ENCODE assay signal across 1 cellular context in the genomic region with DNA sequence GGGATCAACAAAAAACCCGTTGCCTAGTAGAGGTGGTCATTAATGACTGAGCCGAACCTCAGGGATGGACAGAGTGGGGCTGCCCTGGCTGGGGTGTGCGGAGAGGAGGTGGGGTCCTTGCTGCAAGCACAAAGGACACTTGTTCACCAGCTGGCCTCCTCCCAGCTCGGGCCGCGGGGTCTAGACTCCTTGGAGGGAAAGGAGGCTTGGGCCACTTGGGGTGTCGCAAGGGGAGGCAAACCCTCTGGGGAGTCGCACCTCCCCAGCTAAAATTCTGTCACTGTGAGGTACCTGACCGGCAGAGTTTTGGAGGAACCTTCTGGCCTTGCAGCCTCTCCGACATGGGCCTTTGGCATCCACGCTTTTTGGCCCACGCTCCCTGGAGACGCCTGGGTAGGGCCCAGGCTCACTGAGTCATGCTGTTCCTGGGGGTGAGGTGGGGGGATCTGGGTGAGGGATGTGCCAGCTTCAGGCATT.
TF ChIP-seq lines count a peak whose summit lies in the region.

No MANE protein-coding gene starts in this region.

TF ChIP-seq in SK-N-SH treated with all-trans-retinoic acid at 6 μM for 48 hours, 23 proteins besides CTCF, POLR2A, EP300 and RAD21 (continued from another document):
- TF ChIP-seq, protein P1, sequence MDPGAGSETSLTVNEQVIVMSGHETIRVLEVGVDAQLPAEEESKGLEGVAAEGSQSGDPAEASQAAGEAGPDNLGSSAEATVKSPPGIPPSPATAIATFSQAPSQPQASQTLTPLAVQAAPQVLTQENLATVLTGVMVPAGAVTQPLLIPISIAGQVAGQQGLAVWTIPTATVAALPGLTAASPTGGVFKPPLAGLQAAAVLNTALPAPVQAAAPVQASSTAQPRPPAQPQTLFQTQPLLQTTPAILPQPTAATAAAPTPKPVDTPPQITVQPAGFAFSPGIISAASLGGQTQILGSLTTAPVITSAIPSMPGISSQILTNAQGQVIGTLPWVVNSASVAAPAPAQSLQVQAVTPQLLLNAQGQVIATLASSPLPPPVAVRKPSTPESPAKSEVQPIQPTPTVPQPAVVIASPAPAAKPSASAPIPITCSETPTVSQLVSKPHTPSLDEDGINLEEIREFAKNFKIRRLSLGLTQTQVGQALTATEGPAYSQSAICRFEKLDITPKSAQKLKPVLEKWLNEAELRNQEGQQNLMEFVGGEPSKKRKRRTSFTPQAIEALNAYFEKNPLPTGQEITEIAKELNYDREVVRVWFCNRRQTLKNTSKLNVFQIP (CRISPR knock-in tag; IDR thresholded peaks at IDR 0.05; ENCODE audit: borderline replicate concordance, low read depth) = no peak
- TF ChIP-seq TOX (CRISPR knock-in tag; IDR thresholded peaks at IDR 0.05; ENCODE audit: borderline replicate concordance) = no peak
- no peak for TF ChIP-seq ISL1 (CRISPR knock-in tag; IDR thresholded peaks at IDR 0.05)
- no peak for TF ChIP-seq ZNF70 (CRISPR knock-in tag; IDR thresholded peaks at IDR 0.05)
- TF ChIP-seq SNAI2 (CRISPR knock-in tag; IDR thresholded peaks at IDR 0.05) = no peak
- TF ChIP-seq CSDC2 (CRISPR knock-in tag; IDR thresholded peaks at IDR 0.05) = no peak
- no peak for TF ChIP-seq ZC3H10 (CRISPR knock-in tag; IDR thresholded peaks at IDR 0.05)
- TF ChIP-seq, protein P2, sequence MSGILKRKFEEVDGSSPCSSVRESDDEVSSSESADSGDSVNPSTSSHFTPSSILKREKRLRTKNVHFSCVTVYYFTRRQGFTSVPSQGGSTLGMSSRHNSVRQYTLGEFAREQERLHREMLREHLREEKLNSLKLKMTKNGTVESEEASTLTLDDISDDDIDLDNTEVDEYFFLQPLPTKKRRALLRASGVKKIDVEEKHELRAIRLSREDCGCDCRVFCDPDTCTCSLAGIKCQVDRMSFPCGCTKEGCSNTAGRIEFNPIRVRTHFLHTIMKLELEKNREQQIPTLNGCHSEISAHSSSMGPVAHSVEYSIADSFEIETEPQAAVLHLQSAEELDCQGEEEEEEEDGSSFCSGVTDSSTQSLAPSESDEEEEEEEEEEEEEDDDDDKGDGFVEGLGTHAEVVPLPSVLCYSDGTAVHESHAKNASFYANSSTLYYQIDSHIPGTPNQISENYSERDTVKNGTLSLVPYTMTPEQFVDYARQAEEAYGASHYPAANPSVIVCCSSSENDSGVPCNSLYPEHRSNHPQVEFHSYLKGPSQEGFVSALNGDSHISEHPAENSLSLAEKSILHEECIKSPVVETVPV (CRISPR knock-in tag; IDR thresholded peaks at IDR 0.05) = no peak
- no peak for TF ChIP-seq PPARA (CRISPR knock-in tag; IDR thresholded peaks at IDR 0.05; ENCODE audit: borderline replicate concordance)
- TF ChIP-seq, protein P3, sequence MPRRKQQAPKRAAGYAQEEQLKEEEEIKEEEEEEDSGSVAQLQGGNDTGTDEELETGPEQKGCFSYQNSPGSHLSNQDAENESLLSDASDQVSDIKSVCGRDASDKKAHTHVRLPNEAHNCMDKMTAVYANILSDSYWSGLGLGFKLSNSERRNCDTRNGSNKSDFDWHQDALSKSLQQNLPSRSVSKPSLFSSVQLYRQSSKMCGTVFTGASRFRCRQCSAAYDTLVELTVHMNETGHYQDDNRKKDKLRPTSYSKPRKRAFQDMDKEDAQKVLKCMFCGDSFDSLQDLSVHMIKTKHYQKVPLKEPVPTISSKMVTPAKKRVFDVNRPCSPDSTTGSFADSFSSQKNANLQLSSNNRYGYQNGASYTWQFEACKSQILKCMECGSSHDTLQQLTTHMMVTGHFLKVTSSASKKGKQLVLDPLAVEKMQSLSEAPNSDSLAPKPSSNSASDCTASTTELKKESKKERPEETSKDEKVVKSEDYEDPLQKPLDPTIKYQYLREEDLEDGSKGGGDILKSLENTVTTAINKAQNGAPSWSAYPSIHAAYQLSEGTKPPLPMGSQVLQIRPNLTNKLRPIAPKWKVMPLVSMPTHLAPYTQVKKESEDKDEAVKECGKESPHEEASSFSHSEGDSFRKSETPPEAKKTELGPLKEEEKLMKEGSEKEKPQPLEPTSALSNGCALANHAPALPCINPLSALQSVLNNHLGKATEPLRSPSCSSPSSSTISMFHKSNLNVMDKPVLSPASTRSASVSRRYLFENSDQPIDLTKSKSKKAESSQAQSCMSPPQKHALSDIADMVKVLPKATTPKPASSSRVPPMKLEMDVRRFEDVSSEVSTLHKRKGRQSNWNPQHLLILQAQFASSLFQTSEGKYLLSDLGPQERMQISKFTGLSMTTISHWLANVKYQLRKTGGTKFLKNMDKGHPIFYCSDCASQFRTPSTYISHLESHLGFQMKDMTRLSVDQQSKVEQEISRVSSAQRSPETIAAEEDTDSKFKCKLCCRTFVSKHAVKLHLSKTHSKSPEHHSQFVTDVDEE (CRISPR knock-in tag; IDR thresholded peaks at IDR 0.05) = no peak
- no peak for TF ChIP-seq ARNTL (CRISPR knock-in tag; IDR thresholded peaks at IDR 0.05; ENCODE audit: borderline replicate concordance, low read depth)
- TF ChIP-seq ESRRG (CRISPR knock-in tag; IDR thresholded peaks at IDR 0.05) = no peak
- TF ChIP-seq, protein P4, sequence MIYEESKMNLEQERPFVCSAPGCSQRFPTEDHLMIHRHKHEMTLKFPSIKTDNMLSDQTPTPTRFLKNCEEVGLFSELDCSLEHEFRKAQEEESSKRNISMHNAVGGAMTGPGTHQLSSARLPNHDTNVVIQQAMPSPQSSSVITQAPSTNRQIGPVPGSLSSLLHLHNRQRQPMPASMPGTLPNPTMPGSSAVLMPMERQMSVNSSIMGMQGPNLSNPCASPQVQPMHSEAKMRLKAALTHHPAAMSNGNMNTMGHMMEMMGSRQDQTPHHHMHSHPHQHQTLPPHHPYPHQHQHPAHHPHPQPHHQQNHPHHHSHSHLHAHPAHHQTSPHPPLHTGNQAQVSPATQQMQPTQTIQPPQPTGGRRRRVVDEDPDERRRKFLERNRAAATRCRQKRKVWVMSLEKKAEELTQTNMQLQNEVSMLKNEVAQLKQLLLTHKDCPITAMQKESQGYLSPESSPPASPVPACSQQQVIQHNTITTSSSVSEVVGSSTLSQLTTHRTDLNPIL (CRISPR knock-in tag; IDR thresholded peaks at IDR 0.05; ENCODE audit: low read depth) = no peak
TF ChIP-seq in SK-N-SH treated with all-trans-retinoic acid at 6 μM for 48 hours: peak in this region for 0.
